In genomic region chr11:20021771-20022362, GRCh38 we compare ENCODE assay signal across 16 cellular contexts.
DNase-seq lines count a peak whose midpoint lies in the region; ATAC-seq and TF ChIP-seq lines count a peak whose summit lies in the region.
"Had no signal": no experiment of that assay in that cellular context is flagged by ENCODE, and none has a peak within 500 bp of the region (broad histone marks: within the 10 kb centered on the region; RNA-seq: fewer than 3 reads in every experiment).

No MANE protein-coding gene starts in this region.

- in situ Hi-C loops in ACHN (cut with HindIII; ENCODE audit: low pct_ligation_motif_present, low pct_unique_long_range_greater_than_20kb, low sequenced_read_pairs) = no loop called here

- DNase-seq in breast epithelium (ENCODE audit: low spot score in 2 of 2) (no peak), ACHN (no peak), H7 (no peak), CD14-positive monocyte (ENCODE audit: low spot score) (no peak)
- DNase-seq: activated CD4-positive, alpha-beta T cell treated with anti-CD3 and anti-CD28 coated beads for 4 hours; activated T-cell treated with anti-CD3 and anti-CD28 coated beads, Interleukin-2, amount 50 U/mL, for 4 hours; DMS 273 treated with DMSO at 0.1 percent for 48 hours; GOT3; stimulated activated naive B cell treated with anti-CD40 and anti-IgM and Interleukin-4, amounts not matched to agents 10 μg/mL and 1 μg/mL and 100 μg/mL, for 72 hours; T-helper 2 cell had no signal

- TF ChIP-seq POLR2A in breast epithelium (IDR thresholded peaks at IDR 0.05) = no peak

- H3K9ac ChIP-seq in HUES64 (ENCODE audit: low read depth, low read length) = 0 out of 2 replicates have a peak overlapping the region, but pooled peaks have one; percentile 7
- H3K9ac ChIP-seq in liver (ENCODE audit: low read depth in 1 of 2, low read length in 2 of 2) = peak overlapping the region in 1 of 2 donors; percentile 5

- WGBS in HUES64 = 13% methylated on average over 4 of the region's 4 CpGs
- 66% methylated on average over 4 of the region's 4 CpGs for WGBS in liver

- H3K27ac ChIP-seq in ACC112 (ENCODE audit: low read depth, low read length) (peak overlapping the region; percentile 10; the same call in 1 of the 2 replicates), HUES64 (ENCODE audit: low read depth, low read length) (peak overlapping the region; percentile 89), breast epithelium (peak overlapping the region; percentile 0 to 13), liver (ENCODE audit: low read depth in 1 of 2, low read length in 2 of 2) (peak overlapping the region; percentile 86 to 88)
- H3K27ac ChIP-seq: neutrophil had no signal

- H3K4me1 Mint-ChIP-seq in CD14-positive monocyte = no peaks in the 10 kb centered on the region

- H3K27me3 Mint-ChIP-seq in CD14-positive monocyte (ENCODE audit: low read depth in 3 of 3) = peaks cover 0 to 4% (median 0%) of the 10 kb centered on the region in 3 donors

- intact Hi-C loops in breast epithelium (cut with DNase I; ENCODE audit: low total_unique reads) (no loop called here), CD14-positive monocyte (cut with micrococcal nuclease) (no loop called here)

- H3K4me1 ChIP-seq in ACC112 (ENCODE audit: control insufficient read depth, insufficient read depth, low read length, unreplicated experiment) (peaks cover 17% of the 10 kb centered on the region), HUES64 (ENCODE audit: insufficient read depth, low read length) (peaks cover 68% of the 10 kb centered on the region), breast epithelium (peaks cover 0 to 34% of the 10 kb centered on the region in 2 donors), liver (ENCODE audit: control insufficient read depth in 4 of 4, insufficient read depth in 4 of 4, low read length in 3 of 4) (peaks cover 2 to 49% (median 7%) of the 10 kb centered on the region in 4 donors)

- H3K4me3 Mint-ChIP-seq in CD14-positive monocyte = no peak overlapping the region
- H3K4me3 Mint-ChIP-seq: activated T-cell treated with anti-CD3 and anti-CD28 coated beads, Interleukin-2, amount 50 U/mL, for 4 hours; stimulated activated naive B cell treated with anti-CD40 and anti-IgM and Interleukin-4, amounts not matched to agents 10 μg/mL and 1 μg/mL and 100 μg/mL, for 72 hours had no signal

- TF ChIP-seq RAD21 in liver (IDR thresholded peaks at IDR 0.05) = no peak

- H3K36me3 ChIP-seq in ACC112 (ENCODE audit: insufficient read depth, low read length) (peaks cover 4% of the 10 kb centered on the region; the same call in 1 of the 2 replicates), HUES64 (ENCODE audit: insufficient read depth, low read length) (no peaks in the 10 kb centered on the region), breast epithelium (no peaks in the 10 kb centered on the region), liver (ENCODE audit: control insufficient read depth in 4 of 4, insufficient read depth in 3 of 4, low read depth in 1 of 4, low read length in 3 of 4) (no peaks in the 10 kb centered on the region), H7 (replicated peaks; ENCODE audit: control insufficient read depth, insufficient read depth, low read length) (no peaks in the 10 kb centered on the region)
- H3K36me3 ChIP-seq: neutrophil had no signal

- no peak overlapping the region for H2AFZ ChIP-seq in ACC112 (ENCODE audit: low read length, unreplicated experiment)

- H3K9me3 ChIP-seq in HUES64 (ENCODE audit: insufficient read depth, low read depth, low read length) (no peaks in the 10 kb centered on the region), breast epithelium (no peaks in the 10 kb centered on the region), liver (ENCODE audit: control insufficient read depth in 4 of 4, low read length in 3 of 4) (no peaks in the 10 kb centered on the region)
- H3K9me3 ChIP-seq: neutrophil had no signal

- H3K9me3 Mint-ChIP-seq in CD14-positive monocyte = peaks cover 0 to 1% (median 0%) of the 10 kb centered on the region in 7 donors
- H3K9me3 Mint-ChIP-seq: activated T-cell treated with anti-CD3 and anti-CD28 coated beads, Interleukin-2, amount 50 U/mL, for 4 hours; stimulated activated naive B cell treated with anti-CD40 and anti-IgM and Interleukin-4, amounts not matched to agents 10 μg/mL and 1 μg/mL and 100 μg/mL, for 72 hours had no signal

- peaks cover 43% of the 10 kb centered on the region for H3K79me2 ChIP-seq in ACC112 (ENCODE audit: control insufficient read depth, insufficient read depth, low read length, unreplicated experiment)

- H3K27ac Mint-ChIP-seq in CD14-positive monocyte = no peak overlapping the region
- H3K27ac Mint-ChIP-seq: stimulated activated naive B cell treated with anti-CD40 and anti-IgM and Interleukin-4, amounts not matched to agents 10 μg/mL and 1 μg/mL and 100 μg/mL, for 72 hours had no signal

- no peaks in the 10 kb centered on the region for H3K36me3 Mint-ChIP-seq in CD14-positive monocyte
- H3K36me3 Mint-ChIP-seq: stimulated activated naive B cell treated with anti-CD40 and anti-IgM and Interleukin-4, amounts not matched to agents 10 μg/mL and 1 μg/mL and 100 μg/mL, for 72 hours had no signal

- ATAC-seq in HG02852 (IDR thresholded peaks at IDR 0.05; ENCODE audit: unreplicated experiment) = no peak
- ATAC-seq: activated T-cell treated with anti-CD3 and anti-CD28 coated beads, Interleukin-2, amount 50 U/mL, for 4 hours; stimulated activated naive B cell treated with anti-CD40 and anti-IgM and Interleukin-4, amounts not matched to agents 10 μg/mL and 1 μg/mL and 100 μg/mL, for 72 hours had no signal

- H3K4me3 ChIP-seq in ACC112 (ENCODE audit: low read depth, low read length) = no peak overlapping the region; the same call in 1 of the 2 replicates
- H3K4me3 ChIP-seq in HUES64 (ENCODE audit: low read length) = peak overlapping the region; percentile 77
- no peak overlapping the region for H3K4me3 ChIP-seq in breast epithelium
- no peak overlapping the region for H3K4me3 ChIP-seq in liver (ENCODE audit: low read depth in 1 of 3, low read length in 3 of 3)
- no peak overlapping the region for H3K4me3 ChIP-seq in H7 (ENCODE audit: insufficient read depth, low read depth, low read length)
- H3K4me3 ChIP-seq: K562 had no signal

- TF ChIP-seq CTCF in breast epithelium (IDR thresholded peaks at IDR 0.05) (no peak), liver (IDR thresholded peaks at IDR 0.05; ENCODE audit: low read depth, low read length, missing input control) (no peak), CD14-positive monocyte (IDR thresholded peaks at IDR 0.05) (no peak)

- no peaks in the 10 kb centered on the region for H3K27me3 ChIP-seq in ACC112 (ENCODE audit: insufficient read depth, low read length)
- H3K27me3 ChIP-seq in HUES64 (ENCODE audit: insufficient read depth, low read length) = no peaks in the 10 kb centered on the region
- no peaks in the 10 kb centered on the region for H3K27me3 ChIP-seq in breast epithelium
- no peaks in the 10 kb centered on the region for H3K27me3 ChIP-seq in liver (ENCODE audit: control insufficient read depth in 4 of 4, insufficient read depth in 4 of 4, low read length in 3 of 4)
- H3K27me3 ChIP-seq in H7 (ENCODE audit: control insufficient read depth, insufficient read depth, low read length) = no peaks in the 10 kb centered on the region
- H3K27me3 ChIP-seq: neutrophil had no signal

TF ChIP-seq in liver, 16 proteins besides CTCF, POLR2A, EP300 and RAD21:
- no peak for TF ChIP-seq YY1 (IDR thresholded peaks at IDR 0.05)
- no peak for TF ChIP-seq GABPA (IDR thresholded peaks at IDR 0.05 in 1 of 2, conservative IDR thresholded peaks at IDR 0.05 in 1 of 2)
- TF ChIP-seq JUND (IDR thresholded peaks at IDR 0.05) = no peak
- no peak for TF ChIP-seq ATF3 (IDR thresholded peaks at IDR 0.05)
- TF ChIP-seq FOXA1 (IDR thresholded peaks at IDR 0.05) = no peak
- no peak for TF ChIP-seq HNF4A (conservative IDR thresholded peaks at IDR 0.05)
- no peak for TF ChIP-seq MAX (IDR thresholded peaks at IDR 0.05)
- no peak for TF ChIP-seq RXRA (IDR thresholded peaks at IDR 0.05)
- no peak for TF ChIP-seq HNF4G (IDR thresholded peaks at IDR 0.05)
- TF ChIP-seq ZBTB33 (IDR thresholded peaks at IDR 0.05) = no peak
- TF ChIP-seq NR2F2 (IDR thresholded peaks at IDR 0.05) = no peak

Comparison
In these comparisons a context has a peak if more than half of its experiments do, and no peak if none do; other contexts are left out.
1. H3K27ac ChIP-seq: peak in every context shown above with its lines; median percentile 89 in HUES64; 87 in liver; 10 in ACC112; 6 in breast epithelium.